In genomic region chr12:25195056-25195971, GRCh38 we compare ENCODE assay signal across 8 cellular contexts. TPM values are rescaled to one million over a fixed set of nuclear protein-coding genes. Genes with fewer than 3 reads are reported as not detected.
A peak's percentile ranks its signal among the peaks of the same experiment; 100 is the strongest.
DNase-seq lines count a peak whose midpoint lies in the region; ATAC-seq and TF ChIP-seq lines count a peak whose summit lies in the region.

A gene with protein sequence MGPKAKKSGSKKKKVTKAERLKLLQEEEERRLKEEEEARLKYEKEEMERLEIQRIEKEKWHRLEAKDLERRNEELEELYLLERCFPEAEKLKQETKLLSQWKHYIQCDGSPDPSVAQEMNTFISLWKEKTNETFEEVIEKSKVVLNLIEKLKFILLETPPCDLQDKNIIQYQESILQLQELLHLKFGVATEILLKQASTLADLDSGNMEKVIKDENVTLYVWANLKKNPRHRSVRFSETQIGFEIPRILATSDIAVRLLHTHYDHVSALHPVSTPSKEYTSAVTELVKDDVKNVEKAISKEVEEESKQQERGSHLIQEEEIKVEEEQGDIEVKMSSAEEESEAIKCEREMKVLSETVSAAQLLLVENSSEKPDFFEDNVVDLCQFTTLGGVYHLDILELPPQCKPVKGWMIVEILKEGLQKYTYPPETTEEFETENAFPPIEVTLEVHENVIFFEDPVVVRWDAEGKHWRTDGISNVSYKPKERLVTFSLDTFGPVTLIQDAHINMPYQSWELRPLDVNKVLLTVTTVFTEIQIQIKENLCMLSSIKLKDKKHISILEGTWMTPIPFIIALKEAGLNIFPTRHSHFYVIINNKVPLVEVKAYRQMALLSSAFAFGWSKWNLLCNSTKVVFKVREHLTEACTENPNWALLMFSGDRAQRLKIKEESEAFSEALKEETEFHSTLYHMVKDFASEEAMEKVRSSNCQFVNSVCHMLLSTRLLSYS (minus strand): TSS chr12:25195160. CDS start chr12:25195078, 82 bp downstream.
ETFRF1 (plus strand) TSS chr12:25195237; CDS start chr12:25203957, 8,720 bp downstream.

- H3K36me3 ChIP-seq in PC-9 (ENCODE audit: low read depth) (no peaks in the 10 kb centered on the region), esophagus (ENCODE audit: control insufficient read depth in 2 of 2, insufficient read depth in 2 of 2, low read length in 1 of 2) (no peaks in the 10 kb centered on the region), mucosa of rectum (ENCODE audit: control insufficient read depth in 2 of 2, insufficient read depth in 2 of 2, low read length in 2 of 2) (no peaks in the 10 kb centered on the region)

- DNase-seq in DMS53 treated with DMSO at 0.1 percent for 48 hours (lab: John Stamatoyannopoulos, UW; ENCODE audit: unreplicated experiment) (peak; percentile 100), KBM-7 (peak; percentile 96), PC-9 (peak; percentile 87 to 99)
- DNase-seq in activated T-cell treated with anti-CD3 and anti-CD28 coated beads, Interleukin-2, amount 50 U/mL, for 4 hours, result peak; percentile 93
- DNase-seq in stimulated activated CD8-positive, alpha-beta memory T cell treated with anti-CD3 and anti-CD28 coated beads, Interleukin-4, amount 100 ng/mL, for 4 hours (ENCODE audit: low read depth in 2 of 2, low spot score in 1 of 2), result peak; percentile 87 to 90

- TF ChIP-seq CTCF in PC-9 (conservative IDR thresholded peaks at IDR 0.05), result no peak

- H3K4me3 ChIP-seq in PC-9 (peak within 1 kb of the TSS; percentile 84), esophagus (ENCODE audit: low read depth in 1 of 2, low read length in 2 of 2) (peak within 1 kb of the TSS; percentile 80 to 87), mucosa of rectum (ENCODE audit: low read length in 2 of 2) (peak within 1 kb of the TSS; percentile 94 to 98)

- H4K20me1 ChIP-seq in PC-9 (ENCODE audit: insufficient read depth), result no peaks in the 10 kb centered on the region

- in situ Hi-C loops in KBM-7 (cut with MboI; ENCODE audit: low pct_unique_long_range_greater_than_20kb, low sequenced_read_pairs), result no loop called here

- peak; percentile 97 for ATAC-seq in GM21723 (IDR thresholded peaks at IDR 0.05; ENCODE audit: unreplicated experiment)
- peak; percentile 97 to 99 for ATAC-seq in activated T-cell treated with anti-CD3 and anti-CD28 coated beads, Interleukin-2, amount 50 U/mL, for 4 hours

- peak within 1 kb of the TSS; percentile 87 for H3K4me3 Mint-ChIP-seq in activated T-cell treated with anti-CD3 and anti-CD28 coated beads, Interleukin-2, amount 50 U/mL, for 4 hours

- peaks cover 20% of the 10 kb centered on the region for H3K4me1 Mint-ChIP-seq in activated T-cell treated with anti-CD3 and anti-CD28 coated beads, Interleukin-2, amount 50 U/mL, for 4 hours (ENCODE audit: low read depth)

- H3K9me3 Mint-ChIP-seq in activated T-cell treated with anti-CD3 and anti-CD28 coated beads, Interleukin-2, amount 50 U/mL, for 4 hours, result no peaks in the 10 kb centered on the region

- POLR2A ChIA-PET in PC-9 (lab: Charles Lee; ENCODE audit: unreplicated experiment), result interaction anchor here (0.5 to 0.9 kb wide), 9 partner anchors 9 to 1915 kb away, joined by 3 to 20 read pairs (median 5); no protein-coding TSS in a partner anchor

- peak within 1 kb of the TSS; percentile 95 for H2AFZ ChIP-seq in PC-9

- WGBS in esophagus, 2 donors, result 0 to 1% methylated on average over 54 of the region's 54 CpGs

- H3K27me3 ChIP-seq in PC-9 (ENCODE audit: insufficient read depth, low read depth), result no peaks in the 10 kb centered on the region
- no peaks in the 10 kb centered on the region for H3K27me3 ChIP-seq in esophagus (ENCODE audit: control insufficient read depth in 1 of 2, insufficient read depth in 2 of 2, low read length in 2 of 2)
- no peaks in the 10 kb centered on the region for H3K27me3 ChIP-seq in mucosa of rectum (ENCODE audit: control insufficient read depth in 2 of 2, insufficient read depth in 2 of 2, low read length in 2 of 2)

- peak within 1 kb of the TSS; percentile 89 to 95 for H3K9ac ChIP-seq in mucosa of rectum (ENCODE audit: low read depth in 1 of 2, low read length in 2 of 2)

- H3K36me3 Mint-ChIP-seq in activated T-cell treated with anti-CD3 and anti-CD28 coated beads, Interleukin-2, amount 50 U/mL, for 4 hours (ENCODE audit: insufficient read depth), result peaks cover 2% of the 10 kb centered on the region

- CTCF ChIA-PET in PC-9 (lab: Charles Lee), result interaction anchor here (0.6 kb wide), 1 partner anchor 17 kb away, joined by 3 read pairs; no protein-coding TSS in a partner anchor

- H3K9me3 ChIP-seq in PC-9 (ENCODE audit: insufficient read depth, low read depth) (no peaks in the 10 kb centered on the region), esophagus (ENCODE audit: control insufficient read depth in 2 of 2, insufficient read depth in 1 of 2, low read depth in 1 of 2, low read length in 1 of 2) (no peaks in the 10 kb centered on the region), mucosa of rectum (ENCODE audit: control insufficient read depth in 2 of 2, low read length in 2 of 2) (no peaks in the 10 kb centered on the region)

- BruUV-seq in PC-9 (replicated peaks; lab: Mats Ljungman, UMichigan), result TSS peak; percentile 75

- H3K4me1 ChIP-seq in PC-9 (replicated peaks; ENCODE audit: insufficient read depth) (peaks cover 19% of the 10 kb centered on the region; the same call in 1 of the 2 replicates), esophagus (ENCODE audit: control insufficient read depth in 2 of 2, insufficient read depth in 2 of 2, low read length in 1 of 2) (no peaks in the 10 kb centered on the region), mucosa of rectum (ENCODE audit: control insufficient read depth in 2 of 2, insufficient read depth in 2 of 2, low read length in 2 of 2) (peaks cover 0 to 9% of the 10 kb centered on the region in 2 donors)

- intact Hi-C loops in PC-9 (cut with micrococcal nuclease; ENCODE audit: unreplicated experiment), result loop anchor here (2.0 kb wide), 1 partner anchor 55 kb away; the partner anchor contains the start of gene KRAS

- peaks cover 12% of the 10 kb centered on the region; the same call in 1 of the 2 replicates for H3K79me2 ChIP-seq in PC-9 (ENCODE audit: low read depth)

- no peaks in the 10 kb centered on the region for H3K27me3 Mint-ChIP-seq in activated T-cell treated with anti-CD3 and anti-CD28 coated beads, Interleukin-2, amount 50 U/mL, for 4 hours (ENCODE audit: low read depth)

- H3K4me2 ChIP-seq in PC-9, result peak within 1 kb of the TSS; percentile 89

- H3K9me2 ChIP-seq in PC-9 (ENCODE audit: insufficient read depth), result no peaks in the 10 kb centered on the region

- H3F3A ChIP-seq in PC-9 (ENCODE audit: insufficient read depth, low read depth), result peaks cover 9% of the 10 kb centered on the region; the same call in 1 of the 2 replicates

- H3K27ac ChIP-seq in PC-9 (peak within 1 kb of the TSS; percentile 66), esophagus (ENCODE audit: low read depth in 2 of 2, low read length in 1 of 2) (peak within 1 kb of the TSS; percentile 93), mucosa of rectum (ENCODE audit: low read depth in 2 of 2, low read length in 2 of 2) (peak within 1 kb of the TSS; percentile 91 to 95)

RNA-seq across cellular contexts. Expression of the first gene that starts in this region (rescaled TPM):
- total RNA-seq in PC-9 (2021), result 2.4 and 2.9 TPM in 2 replicates
- not detected for total RNA-seq in activated T-cell treated with anti-CD3 and anti-CD28 coated beads, Interleukin-2, amount 50 U/mL, for 4 hours
- polyA plus RNA-seq in esophagus, result under 1 TPM; 0.07 to 0.18 TPM

RNA-seq across cellular contexts. Expression of gene ETFRF1, which starts in this region (rescaled TPM):
- total RNA-seq in PC-9 (2021), result 11.6 and 15.9 TPM in 2 replicates
- 10 to 100 TPM; 10.5 to 11.7 (median 11.4) TPM for total RNA-seq in activated T-cell treated with anti-CD3 and anti-CD28 coated beads, Interleukin-2, amount 50 U/mL, for 4 hours
- polyA plus RNA-seq in esophagus, result 10 to 100 TPM; 11.5 to 15.7 TPM

Comparison
In these comparisons a context has a peak if more than half of its experiments do, and no peak if none do; other contexts are left out.
1. Peak in every context shown above with its lines: DNase-seq, ATAC-seq, H3K4me3 ChIP-seq and H3K27ac ChIP-seq.